8 cellular contexts compared by ENCODE assay signal in the genomic region with DNA sequence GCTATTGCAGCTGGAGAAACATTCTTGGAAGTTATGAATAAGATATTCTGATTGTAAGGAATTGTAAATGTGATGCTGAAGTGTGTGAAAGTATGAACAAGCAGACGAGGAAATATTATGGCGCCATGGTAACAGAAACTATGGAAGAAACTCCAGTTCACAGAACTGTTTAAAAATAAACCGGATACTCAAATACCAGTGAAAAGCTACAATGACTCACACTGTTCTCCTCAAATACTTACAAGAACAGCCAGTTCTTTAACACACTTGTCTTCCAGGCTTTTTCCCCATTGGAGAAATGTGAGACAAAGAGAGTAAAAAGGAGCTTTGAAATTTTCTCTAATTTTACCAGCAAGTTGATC.
DNase-seq lines count a peak whose midpoint lies in the region; ATAC-seq and TF ChIP-seq lines count a peak whose summit lies in the region.

No MANE protein-coding gene starts in this region.

- no peak for ATAC-seq in GM21515 (IDR thresholded peaks at IDR 0.05; ENCODE audit: unreplicated experiment)

- H3K27ac Mint-ChIP-seq in activated T-cell treated with anti-CD3 and anti-CD28 coated beads, Interleukin-2, amount 50 U/mL, for 24 hours, result peak overlapping the region; percentile 92

- TF ChIP-seq CTCF in right atrium auricular region (IDR thresholded peaks at IDR 0.05), result no peak

- H3K4me3 ChIP-seq in adipocyte (ENCODE audit: low read length), result peak overlapping the region; percentile 73
- peak overlapping the region in 1 of 2 donors; percentile 35 for H3K4me3 ChIP-seq in right atrium auricular region

- H3K27me3 ChIP-seq in adipocyte (replicated peaks; ENCODE audit: control insufficient read depth, insufficient read depth, low read length), result no peaks in the 10 kb centered on the region
- no peaks in the 10 kb centered on the region for H3K27me3 ChIP-seq in right atrium auricular region

- H3K36me3 Mint-ChIP-seq in activated T-cell treated with anti-CD3 and anti-CD28 coated beads, Interleukin-2, amount 50 U/mL, for 24 hours (ENCODE audit: low read depth), result peaks cover 8% of the 10 kb centered on the region

- H3K4me1 ChIP-seq in adipocyte (ENCODE audit: control insufficient read depth, insufficient read depth, low read length) (peaks cover 85% of the 10 kb centered on the region), right atrium auricular region (peaks cover 0 to 100% of the 10 kb centered on the region in 2 donors)

- no peaks in the 10 kb centered on the region for H3K27me3 Mint-ChIP-seq in activated T-cell treated with anti-CD3 and anti-CD28 coated beads, Interleukin-2, amount 50 U/mL, for 24 hours

- peak overlapping the region; percentile 60 for H3K4me3 Mint-ChIP-seq in activated T-cell treated with anti-CD3 and anti-CD28 coated beads, Interleukin-2, amount 50 U/mL, for 24 hours

- no peak for DNase-seq in activated T-cell treated with anti-CD3 and anti-CD28 coated beads, Interleukin-2, amount 50 U/mL, for 24 hours
- DNase-seq in activated T-cell treated with anti-CD3 and anti-CD28 coated beads, Interleukin-2, amount 50 U/mL, for 48 hours, result no peak
- DNase-seq in adipocyte (ENCODE audit: low read depth) (peak; percentile 95), right atrium auricular region (ENCODE audit: low spot score) (no peak), smooth muscle cell of the brain vasculature (ENCODE audit: low read depth, low spot score) (peak; percentile 82), NCI-H146 treated with DMSO at 0.1 percent for 48 hours (lab: John Stamatoyannopoulos, UW; ENCODE audit: unreplicated experiment) (no peak), amygdala (lab: John Stamatoyannopoulos, UW) (no peak)

- H3K4me1 Mint-ChIP-seq in activated T-cell treated with anti-CD3 and anti-CD28 coated beads, Interleukin-2, amount 50 U/mL, for 24 hours (ENCODE audit: low read depth), result peaks cover 86% of the 10 kb centered on the region

- peak overlapping the region; percentile 68 for H3K9ac ChIP-seq in adipocyte (ENCODE audit: low read length)

- H3K9me3 ChIP-seq in adipocyte (ENCODE audit: control insufficient read depth, low read length), result no peaks in the 10 kb centered on the region
- H3K9me3 ChIP-seq in right atrium auricular region, result no peaks in the 10 kb centered on the region

- no peaks in the 10 kb centered on the region for H3K9me3 Mint-ChIP-seq in activated T-cell treated with anti-CD3 and anti-CD28 coated beads, Interleukin-2, amount 50 U/mL, for 24 hours

- H3K36me3 ChIP-seq in adipocyte (ENCODE audit: control insufficient read depth, insufficient read depth, low read length, severe bottlenecking) (no peaks in the 10 kb centered on the region), right atrium auricular region (no peaks in the 10 kb centered on the region)

- peak overlapping the region; percentile 89 to 92 for H3K27ac ChIP-seq in right atrium auricular region

Comparison
In these comparisons a context has a peak if more than half of its experiments do, and no peak if none do; other contexts are left out.
1. DNase-seq: peak in adipocyte (single experiment) and smooth muscle cell of the brain vasculature (single experiment); none in activated T-cell treated with anti-CD3 and anti-CD28 coated beads, Interleukin-2, amount 50 U/mL, for 24 hours (single experiment), activated T-cell treated with anti-CD3 and anti-CD28 coated beads, Interleukin-2, amount 50 U/mL, for 48 hours (0 of 2), right atrium auricular region (single experiment), NCI-H146 treated with DMSO at 0.1 percent for 48 hours (single experiment) and amygdala (0 of 56).